15 cellular contexts compared by ENCODE assay signal in genomic region chr2:239438368-239438767, GRCh38. TPM values are rescaled to one million over a fixed set of nuclear protein-coding genes. Genes with fewer than 3 reads are reported as not detected.
DNase-seq lines count a peak whose midpoint lies in the region; ATAC-seq, FAIRE-seq and TF ChIP-seq lines count a peak whose summit lies in the region.
"Had no signal": no experiment of that assay in that cellular context is flagged by ENCODE, and none has a peak within 500 bp of the region (broad histone marks: within the 10 kb centered on the region; RNA-seq: fewer than 3 reads in every experiment).

No MANE protein-coding gene starts in this region.

- 36% methylated on average over 3 of the region's 3 CpGs for WGBS in HepG2 (ENCODE audit: low lambda C conversion rate)
- 42% methylated on average over 3 of the region's 3 CpGs for WGBS in right lobe of liver (ENCODE audit: insufficient coverage, low coverage, low lambda C conversion rate, missing lambda C conversion rate)
- WGBS in esophagus muscularis mucosa, result 77% methylated on average over 3 of the region's 3 CpGs

- TF ChIP-seq RAD21 in HepG2 (CRISPR knock-in tag; IDR thresholded peaks at IDR 0.05), result no peak

- H3K4me3 ChIP-seq in HepG2 (replicated peaks in 1 of 3; ENCODE audit: insufficient read depth in 1 of 3, low read depth in 2 of 3, low read length in 3 of 3) (no peak overlapping the region), right lobe of liver (no peak overlapping the region), dorsolateral prefrontal cortex (peak overlapping the region in 2 of 59 donors; percentile 50 to 58), esophagus muscularis mucosa (no peak overlapping the region)
- H3K4me3 ChIP-seq: GM23338 had no signal

- no peaks in the 10 kb centered on the region for H4K20me1 ChIP-seq in HepG2 (ENCODE audit: insufficient read depth, low read length)

- POLR2A ChIA-PET in HepG2 (lab: Yijun Ruan, JAX), result no interaction called here

- H3K9ac ChIP-seq in HepG2 (ENCODE audit: insufficient read depth, low read depth, low read length), result no peak overlapping the region

- ATAC-seq in HepG2 (no peak), right lobe of liver (no peak), GM19023 (IDR thresholded peaks at IDR 0.05; ENCODE audit: unreplicated experiment) (no peak)
- ATAC-seq: GM23338 had no signal

- no peak overlapping the region for H3K27ac ChIP-seq in HepG2 (ENCODE audit: extremely low read length, insufficient read depth, low read length)
- no peak overlapping the region for H3K27ac ChIP-seq in right lobe of liver
- H3K27ac ChIP-seq in angular gyrus (ENCODE audit: low read depth, low read length), result peak overlapping the region; percentile 100
- H3K27ac ChIP-seq in dorsolateral prefrontal cortex, result peak overlapping the region in 57 of 59 donors; percentile 88 to 100 (median 99)
- peak overlapping the region; percentile 100 for H3K27ac ChIP-seq in temporal lobe (ENCODE audit: low read depth, low read length)
- H3K27ac ChIP-seq in esophagus muscularis mucosa (replicated peaks in 1 of 4), result no peak overlapping the region

- DNase-seq in HepG2 (ENCODE audit: low spot score) (no peak), right lobe of liver (no peak), dorsolateral prefrontal cortex (no peak), esophagus muscularis mucosa (ENCODE audit: extremely low spot score) (no peak), activated T-cell treated with anti-CD3 and anti-CD28 coated beads for 4 hours (no peak)
- DNase-seq: 8988T; ACHN; CD4-positive, CD25-positive, alpha-beta regulatory T cell; DMS53; GF-D8; H9 had no signal

- BruUV-seq in HepG2 (replicated peaks; lab: Mats Ljungman, UMichigan), result no TSS peak

- no peak for TF ChIP-seq CTCF in HepG2 (CRISPR knock-in tag; IDR thresholded peaks at IDR 0.05)
- TF ChIP-seq CTCF in right lobe of liver (IDR thresholded peaks at IDR 0.05), result no peak
- TF ChIP-seq CTCF in dorsolateral prefrontal cortex (IDR thresholded peaks at IDR 0.05 in 54 of 56, conservative IDR thresholded peaks at IDR 0.05 in 2 of 56; ENCODE audit: low read depth in 1 of 56, partially characterized antibody in 56 of 56), result no peak
- TF ChIP-seq CTCF in esophagus muscularis mucosa (IDR thresholded peaks at IDR 0.05), result no peak

- H3K36me3 ChIP-seq in HepG2 (replicated peaks in 1 of 2; ENCODE audit: control insufficient read depth in 1 of 2, insufficient read depth in 2 of 2, low read length in 2 of 2) (no peaks in the 10 kb centered on the region), right lobe of liver (no peaks in the 10 kb centered on the region), esophagus muscularis mucosa (no peaks in the 10 kb centered on the region)

- intact Hi-C loops in HepG2 (cut with micrococcal nuclease; ENCODE audit: unreplicated experiment) (no loop called here), right lobe of liver (cut with DNase I) (no loop called here), dorsolateral prefrontal cortex (cut with DNase I) (no loop called here), esophagus muscularis mucosa (cut with DNase I) (no loop called here)

- H3K4me1 ChIP-seq in HepG2 (ENCODE audit: insufficient read depth, low read length), result peaks cover 12% of the 10 kb centered on the region
- no peaks in the 10 kb centered on the region for H3K4me1 ChIP-seq in right lobe of liver
- H3K4me1 ChIP-seq in esophagus muscularis mucosa, result peaks cover 7 to 18% (median 15%) of the 10 kb centered on the region in 4 donors

- no peak for TF ChIP-seq EP300 in HepG2 (IDR thresholded peaks at IDR 0.05; ENCODE audit: low read depth in 2 of 2, low read length in 2 of 2)
- TF ChIP-seq EP300 in HepG2 (CRISPR knock-in tag; IDR thresholded peaks at IDR 0.05; ENCODE audit: borderline replicate concordance), result no peak
- no peak for TF ChIP-seq EP300 in esophagus muscularis mucosa (IDR thresholded peaks at IDR 0.05)

- CTCF ChIA-PET in HepG2 (lab: Yijun Ruan, JAX; ENCODE audit: low intra/inter-chr PET ratio, low total read pairs), result no interaction called here

- in situ Hi-C loops in HepG2 (cut with HindIII; ENCODE audit: extremely low pct_ligation_motif_present, low pct_unique_long_range_greater_than_20kb), result no loop called here

- H3K27me3 ChIP-seq in HepG2 (ENCODE audit: control insufficient read depth in 1 of 2, insufficient read depth in 2 of 2, low read length in 2 of 2), result peaks cover 2 to 15% of the 10 kb centered on the region in 2 experiments; a peak in 3 of 5 replicates
- no peaks in the 10 kb centered on the region for H3K27me3 ChIP-seq in right lobe of liver
- H3K27me3 ChIP-seq in dorsolateral prefrontal cortex, result no peaks in the 10 kb centered on the region
- H3K27me3 ChIP-seq in esophagus muscularis mucosa, result peaks cover 0 to 11% (median 0%) of the 10 kb centered on the region in 4 donors

- TF ChIP-seq POLR2A in HepG2 (IDR thresholded peaks at IDR 0.05; ENCODE audit: insufficient read depth in 1 of 2, low read depth in 2 of 2, low read length in 2 of 2) (no peak), right lobe of liver (IDR thresholded peaks at IDR 0.05) (no peak), esophagus muscularis mucosa (IDR thresholded peaks at IDR 0.05; ENCODE audit: low read depth) (no peak)

- no peak overlapping the region for H3K4me2 ChIP-seq in HepG2 (ENCODE audit: low read depth, low read length)
- H3K4me2 ChIP-seq: GM23338 had no signal

- H3K9me3 ChIP-seq in HepG2 (ENCODE audit: low read length) (no peaks in the 10 kb centered on the region), right lobe of liver (no peaks in the 10 kb centered on the region), esophagus muscularis mucosa (peaks cover 0 to 8% (median 2%) of the 10 kb centered on the region in 4 donors)

- no peak for FAIRE-seq in HepG2 (lab: Jason Lieb, UNC)

- no peaks in the 10 kb centered on the region for H3K79me2 ChIP-seq in HepG2 (ENCODE audit: insufficient read depth, low read length)

- H2AFZ ChIP-seq in HepG2 (ENCODE audit: low read length), result no peak overlapping the region
- H2AFZ ChIP-seq: GM23338 had no signal

TF ChIP-seq in HepG2, 621 proteins besides CTCF, POLR2A, EP300 and RAD21:
- TF ChIP-seq ATF7 (IDR thresholded peaks at IDR 0.05), result peak; percentile 59
- TF ChIP-seq ATF7 (CRISPR knock-in tag; IDR thresholded peaks at IDR 0.05), result no peak
- TF ChIP-seq RCOR2 (CRISPR knock-in tag; IDR thresholded peaks at IDR 0.05), result no peak

RNA-seq across cellular contexts. Expression of gene HDAC4, which starts 37.5 kb away (rescaled TPM):
- total RNA-seq in HepG2 (2016; rRNA removed; fragmentation: Illumina TruSeq; extraction: Trizol), result 9.1 and 10.1 TPM in 2 replicates
- 19.0 and 23.2 TPM in 2 replicates for total RNA-seq in HepG2 (2016; cell fraction: cytosol; rRNA removed; fragmentation: Illumina TruSeq; extraction: Trizol; ENCODE audit: low read depth)
- total RNA-seq in HepG2 (2016; cell fraction: insoluble cytoplasmic fraction; rRNA removed; fragmentation: Illumina TruSeq; extraction: Trizol), result 8.7 and 10.2 TPM in 2 replicates
- 8.0 and 11.2 TPM in 2 replicates for total RNA-seq in HepG2 (2016; cell fraction: membrane; rRNA removed; fragmentation: Illumina TruSeq; extraction: Trizol)
- 14.9 and 20.4 TPM in 2 replicates for total RNA-seq in HepG2 (2016; cell fraction: nucleus; rRNA removed; fragmentation: Illumina TruSeq; extraction: Trizol)
- 11.5 and 11.9 TPM in 2 replicates for polyA plus RNA-seq in HepG2 (2011; rRNA removed)
- polyA plus RNA-seq in HepG2 (2011; cell fraction: cytosol; rRNA removed), result 6.8 and 7.6 TPM in 2 replicates
- polyA plus RNA-seq in HepG2 (2011; cell fraction: nucleus; rRNA removed), result 60.5 and 78.4 TPM in 2 replicates
- polyA plus RNA-seq in HepG2 (2012), result 8.7 and 10.7 TPM in 2 replicates
- polyA plus RNA-seq in HepG2 (2016; cell fraction: cytosol; fragmentation: Illumina TruSeq; extraction: Trizol; ENCODE audit: low read depth), result 0.57 and 0.92 TPM in 2 replicates
- 5.1 and 7.0 TPM in 2 replicates for polyA plus RNA-seq in HepG2 (2016; cell fraction: insoluble cytoplasmic fraction; fragmentation: Illumina TruSeq; extraction: Trizol; ENCODE audit: low read depth)
- 1.6 and 2.5 TPM in 2 replicates for polyA plus RNA-seq in HepG2 (2016; cell fraction: membrane; fragmentation: Illumina TruSeq; extraction: Trizol; ENCODE audit: low read depth)
- polyA plus RNA-seq in HepG2 (2016; cell fraction: nucleus; fragmentation: Illumina TruSeq; extraction: Trizol; ENCODE audit: insufficient read depth, low read depth), result 12.4 and 16.1 TPM in 2 replicates
- 27.5 and 29.0 TPM in 2 replicates for polyA minus RNA-seq in HepG2 (2011; rRNA and poly(A)+ RNA removed; ENCODE audit: low replicate concordance)
- 10.9 and 14.4 TPM in 2 replicates for polyA minus RNA-seq in HepG2 (2011; cell fraction: cytosol; rRNA and poly(A)+ RNA removed)
- polyA minus RNA-seq in HepG2 (2011; cell fraction: nucleus; rRNA and poly(A)+ RNA removed), result 64.9 and 80.1 TPM in 2 replicates
- 10 to 100 TPM in 5 of 6 experiments, 1 to 10 TPM in 1; 8.9 to 22.4 (median 14.7) TPM for total RNA-seq in right lobe of liver
- 100 to 1,000 TPM in 51 of 120 experiments, 10 to 100 TPM in 69; 57.4 to 167 (median 97.8) TPM for total RNA-seq in dorsolateral prefrontal cortex
- 24.1 TPM for total RNA-seq in temporal lobe
- total RNA-seq in esophagus muscularis mucosa, result 100 to 1,000 TPM in 1 of 4 donors, 10 to 100 TPM in 3; 59.4 to 119 (median 76.1) TPM

Comparison
In these comparisons a context has a peak if more than half of its experiments do, and no peak if none do; other contexts are left out.
1. H3K27ac ChIP-seq: peak in angular gyrus (single experiment), dorsolateral prefrontal cortex (57 of 59) and temporal lobe (single experiment); none in HepG2 (single experiment), right lobe of liver (0 of 3) and esophagus muscularis mucosa (0 of 4).